Comparison of ENCODE assay signal across 9 cellular contexts in the genomic region with DNA sequence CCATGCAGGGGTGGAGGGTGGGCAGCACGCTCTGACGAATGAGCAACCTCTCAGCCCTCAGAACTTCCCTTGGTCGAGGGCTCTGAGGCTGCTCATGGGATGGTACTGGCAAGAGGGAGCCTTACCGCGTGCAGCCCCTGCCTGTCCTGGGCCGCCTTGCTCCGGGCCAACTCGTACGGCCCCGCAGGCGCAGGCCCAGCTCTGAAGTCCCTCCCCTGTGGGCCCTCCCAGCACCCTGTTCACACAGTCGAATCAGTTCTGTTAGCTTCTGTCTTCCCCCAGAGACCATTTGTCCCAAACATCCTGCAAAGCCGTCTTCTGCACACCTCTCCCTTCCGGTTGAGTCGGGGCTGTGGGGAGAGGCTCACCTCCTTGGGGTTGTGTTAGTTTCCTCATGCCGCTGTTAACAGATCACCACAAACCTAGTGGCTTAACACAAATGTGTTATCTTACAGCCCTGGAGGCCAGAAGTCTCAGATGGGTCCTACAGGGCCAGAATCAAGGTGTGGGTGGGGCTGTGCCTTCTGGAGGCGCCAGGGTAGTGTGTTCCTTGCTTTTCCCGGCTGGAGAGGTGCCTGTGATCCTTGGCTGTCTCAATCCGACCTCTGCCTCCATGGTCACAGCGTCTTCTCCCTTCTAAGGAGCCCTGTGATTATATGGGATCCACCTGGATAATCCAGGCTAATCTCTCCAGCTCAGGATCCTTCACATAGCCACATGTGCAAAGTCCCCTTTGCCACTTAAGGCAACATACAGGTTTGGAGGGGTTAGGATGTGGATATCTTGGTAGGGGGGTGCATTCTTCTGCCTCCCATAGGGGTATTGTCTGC. TPM values are rescaled to one million over a fixed set of nuclear protein-coding genes. Genes with fewer than 3 reads are reported as not detected.
DNase-seq lines count a peak whose midpoint lies in the region; ATAC-seq and TF ChIP-seq lines count a peak whose summit lies in the region.
"Had no signal": no experiment of that assay in that cellular context is flagged by ENCODE, and none has a peak within 500 bp of the region (broad histone marks: within the 10 kb centered on the region; RNA-seq: fewer than 3 reads in every experiment).

No MANE protein-coding gene starts in this region.

- H3K4me1 ChIP-seq in esophagus squamous epithelium: peaks cover 8 to 34% (median 16%) of the 10 kb centered on the region in 3 donors

- 8 to 10% methylated on average over 17 to 19 of the region's 20 CpGs for whole genome bisulfite sequencing in esophagus squamous epithelium, 2 donors

- H3K9me3 Mint-ChIP-seq in osteocyte (ENCODE audit: unreplicated experiment): no peaks in the 10 kb centered on the region

- peaks cover 16% of the 10 kb centered on the region for H3K27me3 Mint-ChIP-seq in osteocyte (ENCODE audit: unreplicated experiment)

- H3K27ac Mint-ChIP-seq in osteocyte (ENCODE audit: unreplicated experiment): peak overlapping the region; percentile 10

- intact Hi-C loops in esophagus squamous epithelium (cut with DNase I): no loop called here

- H3K4me3 Mint-ChIP-seq in osteocyte (ENCODE audit: unreplicated experiment): peak overlapping the region; percentile 77

- H3K36me3 Mint-ChIP-seq in osteocyte (ENCODE audit: unreplicated experiment): no peaks in the 10 kb centered on the region

- peak; percentile 53 for ATAC-seq in HG03460 (IDR thresholded peaks at IDR 0.05; ENCODE audit: unreplicated experiment)

- peak in 1 of 4 donors; percentile 24 for TF ChIP-seq POLR2A in esophagus squamous epithelium (IDR thresholded peaks at IDR 0.05)

- H3K4me3 ChIP-seq in esophagus squamous epithelium: peak overlapping the region; percentile 39 to 85 (median 68)

- H3K4me1 Mint-ChIP-seq in osteocyte (ENCODE audit: unreplicated experiment): peaks cover 12% of the 10 kb centered on the region

- peaks cover 0 to 22% (median 0%) of the 10 kb centered on the region in 4 donors for H3K27me3 ChIP-seq in esophagus squamous epithelium

- no peaks in the 10 kb centered on the region for H3K9me3 ChIP-seq in esophagus squamous epithelium

- DNase-seq in DMS53 (lab: John Stamatoyannopoulos, UW): peak; percentile 56
- DNase-seq in DMS53 treated with DMSO at 0.1 percent for 48 hours (lab: John Stamatoyannopoulos, UW; ENCODE audit: unreplicated experiment): no peak
- peak in 2 of 3 experiments; percentile 25 to 47 for DNase-seq in activated CD8-positive, alpha-beta memory T cell treated with anti-CD3 and anti-CD28 coated beads for 48 hours (ENCODE audit: low read depth in 2 of 3, low spot score in 2 of 3)
- no peak for DNase-seq in esophagus squamous epithelium (lab: John Stamatoyannopoulos, UW)
- no peak for DNase-seq in osteocyte (ENCODE audit: extremely low spot score, unreplicated experiment)
- no peak for DNase-seq in amniotic stem cell (lab: John Stamatoyannopoulos, UW)
- no peak for DNase-seq in middle frontal gyrus (ENCODE audit: extremely low spot score, low spot score)

- H3K27ac ChIP-seq in esophagus squamous epithelium: peak overlapping the region; percentile 42 to 88 (median 84)
- H3K27ac ChIP-seq: 22Rv1 had no signal

- TF ChIP-seq CTCF in esophagus squamous epithelium (IDR thresholded peaks at IDR 0.05) (no peak), osteocyte (IDR thresholded peaks at IDR 0.05) (no peak)

- no peaks in the 10 kb centered on the region for H3K36me3 ChIP-seq in esophagus squamous epithelium

RNA-seq across cellular contexts. Expression of a gene that starts 0.9 kb away (rescaled TPM):
- 1 to 10 TPM; 1.0 to 5.7 (median 1.7) TPM for total RNA-seq in esophagus squamous epithelium
- total RNA-seq in osteocyte: 0.76 and 0.94 TPM in 2 replicates

RNA-seq across cellular contexts. Expression of a gene that starts 52.9 kb away (rescaled TPM):
- 100 to 1,000 TPM in 3 of 4 donors, 10 to 100 TPM in 1; 55.3 to 127 (median 114) TPM for total RNA-seq in esophagus squamous epithelium
- 99.0 and 102 TPM in 2 replicates for total RNA-seq in osteocyte

Comparison
In these comparisons a context has a peak if more than half of its experiments do, and no peak if none do; other contexts are left out.
1. DNase-seq: peak in DMS53 (single experiment) and activated CD8-positive, alpha-beta memory T cell treated with anti-CD3 and anti-CD28 coated beads for 48 hours (2 of 3); none in DMS53 treated with DMSO at 0.1 percent for 48 hours (single experiment), esophagus squamous epithelium (single experiment), osteocyte (single experiment), amniotic stem cell (single experiment) and middle frontal gyrus (single experiment).